Comparison of ENCODE assay signal across 27 cellular contexts in genomic region chr1:42477775-42478174, GRCh38. TPM values are rescaled to one million over a fixed set of nuclear protein-coding genes. Genes with fewer than 3 reads are reported as not detected.
"Had no signal": no experiment of that assay in that cellular context is flagged by ENCODE, and none has a peak within 500 bp of the region (broad histone marks: within the 10 kb centered on the region; RNA-seq: fewer than 3 reads in every experiment).

No MANE protein-coding gene starts in this region.

- H3K36me3 ChIP-seq: thoracic aorta, uterus had no signal

- H3K4me3 ChIP-seq: stomach, suprapubic skin, testis, thoracic aorta, thyroid gland, tibial artery, tibial nerve, transverse colon, upper lobe of left lung, upper lobe of right lung, uterus, vagina had no signal

- H3K4me3 Mint-ChIP-seq: stimulated activated effector memory CD8-positive, alpha-beta T cell treated with anti-CD3 and anti-CD28 coated beads, Interleukin-12 subunit alpha, Interleukin-12 subunit beta, amount 100 ng/mL, for 72 hours; stimulated activated memory B cell treated with anti-CD40 and anti-IgM and Interleukin-4, amounts not matched to agents 10 μg/mL and 1 μg/mL and 100 μg/mL, for 72 hours; stimulated activated naive B cell treated with anti-CD40 and anti-IgM and Interleukin-4, amounts not matched to agents 10 μg/mL and 1 μg/mL and 100 μg/mL, for 72 hours; stimulated activated naive CD8-positive, alpha-beta T cell treated with anti-CD3 and anti-CD28 coated beads, Interleukin-15, amount 100 ng/mL, for 72 hours; stimulated activated naive CD8-positive, alpha-beta T cell treated with anti-CD3 and anti-CD28 coated beads, Interleukin-15, Interleukin-2, amounts not matched to agents 100 ng/mL and 50 ng/mL, for 24 hours; type B pancreatic cell had no signal

- H3K27ac ChIP-seq: stomach, suprapubic skin, testis, thoracic aorta, thyroid gland, tibial artery, tibial nerve, transverse colon, upper lobe of left lung, upper lobe of right lung, uterus, vagina had no signal

- ATAC-seq: stimulated activated effector memory CD8-positive, alpha-beta T cell treated with anti-CD3 and anti-CD28 coated beads, Interleukin-12 subunit alpha, Interleukin-12 subunit beta, amount 100 ng/mL, for 72 hours; stimulated activated memory B cell treated with anti-CD40 and anti-IgM and Interleukin-4, amounts not matched to agents 10 μg/mL and 1 μg/mL and 100 μg/mL, for 72 hours; stimulated activated naive B cell treated with anti-CD40 and anti-IgM and Interleukin-4, amounts not matched to agents 10 μg/mL and 1 μg/mL and 100 μg/mL, for 72 hours; stimulated activated naive CD8-positive, alpha-beta T cell treated with anti-CD3 and anti-CD28 coated beads, Interleukin-15, amount 100 ng/mL, for 72 hours; stimulated activated naive CD8-positive, alpha-beta T cell treated with anti-CD3 and anti-CD28 coated beads, Interleukin-15, Interleukin-2, amounts not matched to agents 100 U/mL and 50 U/mL, for 24 hours; upper lobe of right lung had no signal

- H3K9me3 Mint-ChIP-seq: stimulated activated effector memory CD8-positive, alpha-beta T cell treated with anti-CD3 and anti-CD28 coated beads, Interleukin-12 subunit alpha, Interleukin-12 subunit beta, amount 100 ng/mL, for 72 hours; stimulated activated memory B cell treated with anti-CD40 and anti-IgM and Interleukin-4, amounts not matched to agents 10 μg/mL and 1 μg/mL and 100 μg/mL, for 72 hours; stimulated activated naive B cell treated with anti-CD40 and anti-IgM and Interleukin-4, amounts not matched to agents 10 μg/mL and 1 μg/mL and 100 μg/mL, for 72 hours; stimulated activated naive CD8-positive, alpha-beta T cell treated with anti-CD3 and anti-CD28 coated beads, Interleukin-15, amount 100 ng/mL, for 72 hours; stimulated activated naive CD8-positive, alpha-beta T cell treated with anti-CD3 and anti-CD28 coated beads, Interleukin-15, Interleukin-2, amounts not matched to agents 100 ng/mL and 50 ng/mL, for 24 hours; type B pancreatic cell had no signal

- H3K27me3 ChIP-seq: stomach, suprapubic skin, testis, thyroid gland, tibial artery, tibial nerve, transverse colon, upper lobe of left lung, upper lobe of right lung, uterus, vagina had no signal

- H3K9me3 ChIP-seq: stomach, suprapubic skin, testis, thoracic aorta, thyroid gland, tibial artery, tibial nerve, transverse colon, upper lobe of left lung, upper lobe of right lung, uterus, vagina had no signal

- H3K4me1 ChIP-seq: stomach, suprapubic skin, testis, thyroid gland, tibial artery, tibial nerve, transverse colon, upper lobe of left lung, upper lobe of right lung, uterus, vagina had no signal

- H3K27me3 Mint-ChIP-seq: stimulated activated memory B cell treated with anti-CD40 and anti-IgM and Interleukin-4, amounts not matched to agents 10 μg/mL and 1 μg/mL and 100 μg/mL, for 72 hours; stimulated activated naive B cell treated with anti-CD40 and anti-IgM and Interleukin-4, amounts not matched to agents 10 μg/mL and 1 μg/mL and 100 μg/mL, for 72 hours; stimulated activated naive CD8-positive, alpha-beta T cell treated with anti-CD3 and anti-CD28 coated beads, Interleukin-15, amount 100 ng/mL, for 72 hours; stimulated activated naive CD8-positive, alpha-beta T cell treated with anti-CD3 and anti-CD28 coated beads, Interleukin-15, Interleukin-2, amounts not matched to agents 100 ng/mL and 50 ng/mL, for 24 hours; type B pancreatic cell had no signal

- H3K27ac Mint-ChIP-seq: stimulated activated effector memory CD8-positive, alpha-beta T cell treated with anti-CD3 and anti-CD28 coated beads, Interleukin-12 subunit alpha, Interleukin-12 subunit beta, amount 100 ng/mL, for 72 hours; stimulated activated memory B cell treated with anti-CD40 and anti-IgM and Interleukin-4, amounts not matched to agents 10 μg/mL and 1 μg/mL and 100 μg/mL, for 72 hours; stimulated activated naive B cell treated with anti-CD40 and anti-IgM and Interleukin-4, amounts not matched to agents 10 μg/mL and 1 μg/mL and 100 μg/mL, for 72 hours; stimulated activated naive CD8-positive, alpha-beta T cell treated with anti-CD3 and anti-CD28 coated beads, Interleukin-15, amount 100 ng/mL, for 72 hours; stimulated activated naive CD8-positive, alpha-beta T cell treated with anti-CD3 and anti-CD28 coated beads, Interleukin-15, Interleukin-2, amounts not matched to agents 100 ng/mL and 50 ng/mL, for 24 hours; type B pancreatic cell had no signal

- H3K4me1 Mint-ChIP-seq: stimulated activated effector memory CD8-positive, alpha-beta T cell treated with anti-CD3 and anti-CD28 coated beads, Interleukin-12 subunit alpha, Interleukin-12 subunit beta, amount 100 ng/mL, for 72 hours; stimulated activated naive B cell treated with anti-CD40 and anti-IgM and Interleukin-4, amounts not matched to agents 10 μg/mL and 1 μg/mL and 100 μg/mL, for 72 hours had no signal

- DNase-seq: stimulated activated CD4-positive, alpha-beta T cell treated with anti-CD3 and anti-CD28 coated beads, Interleukin-2, amount 100 ng/mL, for 48 hours; stimulated activated CD4-positive, alpha-beta T cell treated with anti-CD3 and anti-CD28 coated beads, Interleukin-4, amount 100 ng/mL, for 1 hour; stimulated activated CD4-positive, alpha-beta T cell treated with anti-CD3 and anti-CD28 coated beads, Interleukin-4, amount 100 ng/mL, for 24 hours; stimulated activated CD4-positive, alpha-beta T cell treated with anti-CD3 and anti-CD28 coated beads, Interleukin-4, amount 100 ng/mL, for 4 hours; stimulated activated CD8-positive, alpha-beta memory T cell treated with anti-CD3 and anti-CD28 coated beads, Interleukin-4, amount 100 ng/mL, for 48 hours; stimulated activated naive B cell treated with anti-CD40 and anti-IgM and Interleukin-4, amounts not matched to agents 10 μg/mL and 1 μg/mL and 100 μg/mL, for 72 hours; stimulated activated naive CD4-positive, alpha-beta T cell; stimulated activated naive CD4-positive, alpha-beta T cell treated with Interleukin-2 at 50 U/mL for 16 hours; stimulated activated naive CD8-positive, alpha-beta T cell treated with anti-CD3 and anti-CD28 coated beads, Interleukin-15, amount 100 ng/mL, for 72 hours; stimulated activated naive CD8-positive, alpha-beta T cell treated with anti-CD3 and anti-CD28 coated beads, Interleukin-15, Interleukin-2, amounts not matched to agents 100 U/mL and 50 U/mL, for 24 hours; stomach; substantia nigra; testis; thyroid gland; tibial artery; transverse colon; upper lobe of left lung; upper lobe of right lung; uterus had no signal

RNA-seq across cellular contexts. Expression of gene ZMYND12, which starts 22.0 kb away (rescaled TPM):
- total RNA-seq: vagina had no signal
